ENCODE assay signal across 8 cellular contexts in genomic region chr10:101829561-101830315, GRCh38. TPM values are rescaled to one million over a fixed set of nuclear protein-coding genes. Genes with fewer than 3 reads are reported as not detected.
DNase-seq lines count a peak whose midpoint lies in the region; ATAC-seq and TF ChIP-seq lines count a peak whose summit lies in the region.

No MANE protein-coding gene starts in this region.

- peak overlapping the region; percentile 30; the same call in 1 of the 2 replicates for H3K27ac ChIP-seq in C4-2B
- peak overlapping the region; percentile 29 to 65 (median 60) for H3K27ac ChIP-seq in esophagus muscularis mucosa (replicated peaks in 1 of 4)

- TF ChIP-seq EP300 in esophagus muscularis mucosa (IDR thresholded peaks at IDR 0.05): no peak

- H3K4me1 ChIP-seq in esophagus muscularis mucosa: peaks cover 16 to 32% (median 29%) of the 10 kb centered on the region in 4 donors

- H3K4me3 Mint-ChIP-seq in activated T-cell treated with anti-CD3 and anti-CD28 coated beads, Interleukin-2, amount 50 U/mL, for 24 hours: peak overlapping the region; percentile 73

- no peaks in the 10 kb centered on the region for H3K27me3 ChIP-seq in esophagus muscularis mucosa

- H3K9me3 ChIP-seq in esophagus muscularis mucosa: no peaks in the 10 kb centered on the region

- H3K36me3 Mint-ChIP-seq in activated T-cell treated with anti-CD3 and anti-CD28 coated beads, Interleukin-2, amount 50 U/mL, for 24 hours (ENCODE audit: low read depth): no peaks in the 10 kb centered on the region

- intact Hi-C loops in esophagus muscularis mucosa (cut with DNase I) (no loop called here), posterior vena cava (cut with DNase I) (no loop called here)

- DNase-seq in NCI-H1105 treated with DMSO at 0.1 percent for 48 hours (lab: John Stamatoyannopoulos, UW) (peak; percentile 26), esophagus muscularis mucosa (ENCODE audit: extremely low spot score) (no peak), omental fat pad (ENCODE audit: low spot score) (no peak), posterior vena cava (ENCODE audit: low spot score) (no peak)
- peak; percentile 71 for DNase-seq in activated T-cell treated with anti-CD3 and anti-CD28 coated beads, Interleukin-2, amount 50 U/mL, for 24 hours

- H3K4me1 Mint-ChIP-seq in activated T-cell treated with anti-CD3 and anti-CD28 coated beads, Interleukin-2, amount 50 U/mL, for 24 hours (ENCODE audit: low read depth): peaks cover 43% of the 10 kb centered on the region

- peak overlapping the region; percentile 54 to 68 (median 60) for H3K4me3 ChIP-seq in esophagus muscularis mucosa

- TF ChIP-seq POLR2A in esophagus muscularis mucosa (IDR thresholded peaks at IDR 0.05; ENCODE audit: low read depth): no peak

- H3K36me3 ChIP-seq in esophagus muscularis mucosa: peaks cover 0 to 36% (median 14%) of the 10 kb centered on the region in 4 donors

- ATAC-seq in GM21529 (IDR thresholded peaks at IDR 0.05; ENCODE audit: unreplicated experiment) (peak; percentile 25), omental fat pad (ENCODE audit: low FRiP score) (peak; percentile 1), GM18519 (IDR thresholded peaks at IDR 0.05; ENCODE audit: low FRiP score, unreplicated experiment) (no peak)

- TF ChIP-seq CTCF in C4-2B (conservative IDR thresholded peaks at IDR 0.05): no peak
- TF ChIP-seq CTCF in esophagus muscularis mucosa (IDR thresholded peaks at IDR 0.05): no peak
- TF ChIP-seq CTCF in omental fat pad (IDR thresholded peaks at IDR 0.05): no peak

- 4% methylated on average over 4 of the region's 31 CpGs for WGBS in esophagus muscularis mucosa

- H3K27ac Mint-ChIP-seq in activated T-cell treated with anti-CD3 and anti-CD28 coated beads, Interleukin-2, amount 50 U/mL, for 24 hours: peak overlapping the region; percentile 97

- H3K27me3 Mint-ChIP-seq in activated T-cell treated with anti-CD3 and anti-CD28 coated beads, Interleukin-2, amount 50 U/mL, for 24 hours: no peaks in the 10 kb centered on the region

- H3K9me3 Mint-ChIP-seq in activated T-cell treated with anti-CD3 and anti-CD28 coated beads, Interleukin-2, amount 50 U/mL, for 24 hours: no peaks in the 10 kb centered on the region

RNA-seq across cellular contexts. Expression of gene OGA, which starts 11.5 kb away (rescaled TPM):
- total RNA-seq in esophagus muscularis mucosa (100 to 1,000 TPM in 2 of 4 donors, 10 to 100 TPM in 2; 85.4 to 131 (median 101) TPM), omental fat pad (100 to 1,000 TPM in 2 of 4 donors, 10 to 100 TPM in 2; 70.0 to 214 (median 127) TPM), posterior vena cava (100 to 1,000 TPM in 1 of 2 donors, 10 to 100 TPM in 1; 87.7 to 125 TPM)

RNA-seq across cellular contexts. Expression of gene KCNIP2, which starts 13.9 kb away (rescaled TPM):
- total RNA-seq in esophagus muscularis mucosa: 1 to 10 TPM in 1 of 4 donors, under 1 TPM in 3; 0.32 to 1.7 (median 0.54) TPM
- total RNA-seq in omental fat pad: 100 to 1,000 TPM in 1 of 4 donors, 10 to 100 TPM in 3; 60.4 to 252 (median 80.3) TPM
- 1 to 10 TPM; 2.3 to 2.7 TPM for total RNA-seq in posterior vena cava

RNA-seq across cellular contexts. Expression of gene NPM3, which starts 46.5 kb away (rescaled TPM):
- total RNA-seq in esophagus muscularis mucosa (10 to 100 TPM; 15.6 to 31.5 (median 16.5) TPM), omental fat pad (10 to 100 TPM; 25.0 to 31.1 (median 27.7) TPM), posterior vena cava (10 to 100 TPM; 19.1 to 21.1 TPM)

RNA-seq across cellular contexts. Expression of gene FGF8, which starts 53.8 kb away (rescaled TPM):
- total RNA-seq in esophagus muscularis mucosa (not detected), omental fat pad (1 to 10 TPM in 1 of 4 donors, not detected in 3; 1.0 TPM), posterior vena cava (not detected)

Comparison
In these comparisons a context has a peak if more than half of its experiments do, and no peak if none do; other contexts are left out.
1. DNase-seq: peak in NCI-H1105 treated with DMSO at 0.1 percent for 48 hours (single experiment) and activated T-cell treated with anti-CD3 and anti-CD28 coated beads, Interleukin-2, amount 50 U/mL, for 24 hours (single experiment); none in esophagus muscularis mucosa (single experiment), omental fat pad (single experiment) and posterior vena cava (single experiment).
2. RNA of gene KCNIP2, which starts 13.9 kb away (total RNA-seq): 60.4 to 252 TPM in omental fat pad; 2.3 to 2.7 TPM in posterior vena cava and 0.32 to 1.7 TPM in esophagus muscularis mucosa; every median in the first group is over 10 times any median in the second.